13 cellular contexts compared by ENCODE assay signal in the genomic region with DNA sequence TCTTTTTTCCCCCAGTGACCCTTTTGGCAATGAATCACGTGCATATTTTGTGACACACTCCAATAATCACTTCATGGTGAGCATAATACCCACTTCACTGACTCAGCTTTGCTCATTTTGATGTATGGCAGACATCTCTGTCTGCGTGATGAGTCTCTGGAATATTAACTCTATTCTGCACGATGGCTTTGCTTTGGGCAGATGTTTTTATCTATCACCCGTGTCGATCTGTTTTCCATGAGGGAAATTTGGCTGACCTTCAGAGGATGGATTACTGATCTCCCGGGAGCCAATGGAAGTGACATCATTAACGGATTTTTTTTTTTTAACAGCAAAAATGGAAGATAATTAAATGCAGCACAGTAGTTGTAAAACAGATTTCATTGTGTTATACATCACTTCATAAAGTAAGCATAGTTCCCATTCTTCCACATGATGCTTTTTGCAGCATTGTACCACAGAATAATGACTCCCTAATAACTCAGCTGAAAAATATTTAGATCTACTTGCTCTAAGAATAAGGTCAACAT. TPM values are rescaled to one million over a fixed set of nuclear protein-coding genes. Genes with fewer than 3 reads are reported as not detected.
DNase-seq lines count a peak whose midpoint lies in the region; ATAC-seq and TF ChIP-seq lines count a peak whose summit lies in the region.
"Had no signal": no experiment of that assay in that cellular context is flagged by ENCODE, and none has a peak within 500 bp of the region (broad histone marks: within the 10 kb centered on the region; RNA-seq: fewer than 3 reads in every experiment).

No MANE protein-coding gene starts in this region.

- in situ Hi-C loops in mammary epithelial cell (cut with MboI; ENCODE audit: low sequenced_read_pairs in 2 of 2) = no loop called here

- peaks cover 84% of the 10 kb centered on the region for H3F3A ChIP-seq in SK-N-SH (replicated peaks; ENCODE audit: insufficient read depth)

- TF ChIP-seq EP300 in SK-N-SH (IDR thresholded peaks at IDR 0.05; ENCODE audit: borderline replicate concordance in 1 of 2, low read depth in 1 of 2, low read length in 1 of 2) = peak; percentile 98

- H3K4me3 ChIP-seq in A673 (ENCODE audit: low read depth, low read length, poor library complexity, severe bottlenecking) = no peak overlapping the region
- no peak overlapping the region for H3K4me3 ChIP-seq in SK-N-SH (ENCODE audit: low read depth in 2 of 2, low read length in 1 of 2)
- no peak overlapping the region for H3K4me3 ChIP-seq in mammary epithelial cell (replicated peaks in 1 of 3; ENCODE audit: insufficient read depth in 1 of 3, low read depth in 2 of 3, low read length in 3 of 3)
- H3K4me3 ChIP-seq: BLaER1 treated with 17β-estradiol and CSF1 and Interleukin-3, amounts not matched to agents 10 nM and 100 nM had no signal

- H3K79me2 ChIP-seq in SK-N-SH (ENCODE audit: insufficient read depth) (peaks cover 55% of the 10 kb centered on the region), mammary epithelial cell (ENCODE audit: insufficient read depth, low read length) (peaks cover 54% of the 10 kb centered on the region)

- intact Hi-C loops in A673 (cut with micrococcal nuclease; ENCODE audit: unreplicated experiment) = no loop called here
- intact Hi-C loops in mammary epithelial cell (cut with micrococcal nuclease) = no loop called here

- H2AFZ ChIP-seq in SK-N-SH (ENCODE audit: low read depth) = no peak overlapping the region
- H2AFZ ChIP-seq in mammary epithelial cell (ENCODE audit: low read depth, low read length) = no peak overlapping the region

- POLR2A ChIA-PET in A673 (lab: Charles Lee; ENCODE audit: low non-redundant PET) (no interaction called here), SK-N-SH (lab: Yijun Ruan, JAX) (interaction anchor here (0.6 to 1.7 kb wide), 5 partner anchors 25 to 255 kb away, joined by 3 to 6 read pairs (median 3); no protein-coding TSS in a partner anchor)

- peak; percentile 29; the same call in 1 of the 2 replicates for TF ChIP-seq RAD21 in SK-N-SH (IDR thresholded peaks at IDR 0.05; ENCODE audit: low read length)

- TF ChIP-seq CTCF in A673 (conservative IDR thresholded peaks at IDR 0.05; ENCODE audit: low read depth, low read length) (no peak), SK-N-SH (IDR thresholded peaks at IDR 0.05) (no peak), foreskin keratinocyte (conservative IDR thresholded peaks at IDR 0.05) (no peak), mammary epithelial cell (conservative IDR thresholded peaks at IDR 0.05 in 1 of 2, IDR thresholded peaks at IDR 0.05 in 1 of 2; ENCODE audit: extremely low read depth in 1 of 2, insufficient read depth in 1 of 2, low read depth in 1 of 2, low read length in 2 of 2) (no peak)

- no TSS peak for BruUV-seq in A673 (replicated peaks; lab: Mats Ljungman, UMichigan)
- BruUV-seq in mammary epithelial cell (replicated peaks; lab: Mats Ljungman, UMichigan) = no TSS peak

- no peaks in the 10 kb centered on the region for H3K9me2 ChIP-seq in SK-N-SH

- CTCF ChIA-PET in A673 (lab: Charles Lee) (no interaction called here), SK-N-SH (lab: Yijun Ruan, JAX) (interaction anchor here (0.8 to 3.4 kb wide), 12 partner anchors 12 to 633 kb away, joined by 3 to 26 read pairs (median 4); no protein-coding TSS in a partner anchor), mammary epithelial cell (lab: Charles Lee; ENCODE audit: low non-redundant PET) (no interaction called here)

- H3K4me1 ChIP-seq in A673 (ENCODE audit: insufficient read depth, low read length, poor library complexity, severe bottlenecking) (peaks cover 8% of the 10 kb centered on the region), SK-N-SH (ENCODE audit: control insufficient read depth in 1 of 2, insufficient read depth in 2 of 2, low read depth in 1 of 2, low read length in 1 of 2) (peaks cover 56 to 76% of the 10 kb centered on the region in 2 experiments), foreskin keratinocyte (peaks cover 27% of the 10 kb centered on the region), mammary epithelial cell (ENCODE audit: insufficient read depth, low read length) (peaks cover 18% of the 10 kb centered on the region)

- H3K36me3 ChIP-seq in A673 (ENCODE audit: insufficient read depth, low read length, poor library complexity, severe bottlenecking) (no peaks in the 10 kb centered on the region), SK-N-SH (replicated peaks in 1 of 2; ENCODE audit: control insufficient read depth in 1 of 2, insufficient read depth in 2 of 2, low read length in 1 of 2) (peaks cover 63 to 66% of the 10 kb centered on the region in 2 experiments), mammary epithelial cell (ENCODE audit: insufficient read depth, low read length) (peaks cover 38% of the 10 kb centered on the region)

- DNase-seq in A673 (ENCODE audit: low spot score) (peak; percentile 40), EH (ENCODE audit: low read depth) (peak; percentile 93), SK-N-SH (peak; percentile 79), foreskin keratinocyte (peak in 1 of 2 donors; percentile 37), NCI-H1436 (lab: John Stamatoyannopoulos, UW) (no peak), mammary epithelial cell (no peak)
- DNase-seq in stimulated activated naive CD8-positive, alpha-beta T cell treated with anti-CD3 and anti-CD28 coated beads, Interleukin-15, Interleukin-2, amounts not matched to agents 100 U/mL and 50 U/mL, for 24 hours = no peak
- DNase-seq: activated CD4-positive, alpha-beta T cell treated with anti-CD3 and anti-CD28 coated beads, Interleukin-2, amount 10 ng/mL, durations not matched to agents 24 days and 14 days; activated naive CD4-positive, alpha-beta T cell treated with Interleukin-2 at 50 U/mL for 16 hours; NCI-H1092 treated with DMSO at 0.1 percent for 48 hours; NK-92 treated with Interleukin-12 subunit alpha and Interleukin-12 subunit beta, amount 100 ng/mL, for 24 hours had no signal

- H3K9me3 ChIP-seq in A673 (ENCODE audit: low read depth, low read length, poor library complexity, severe bottlenecking) (no peaks in the 10 kb centered on the region), SK-N-SH (no peaks in the 10 kb centered on the region), mammary epithelial cell (replicated peaks; ENCODE audit: insufficient read depth, low read length) (no peaks in the 10 kb centered on the region)

- 0 out of 2 replicates have a peak, but pooled peaks cover 4% of the 10 kb centered on the region for H4K20me1 ChIP-seq in SK-N-SH (ENCODE audit: insufficient read depth)
- no peaks in the 10 kb centered on the region for H4K20me1 ChIP-seq in mammary epithelial cell (ENCODE audit: insufficient read depth, low read length)

- 11% methylated on average over 7 of the region's 7 CpGs for WGBS in SK-N-SH (ENCODE audit: low lambda C conversion rate)
- 52% methylated on average over 7 of the region's 7 CpGs for WGBS in mammary epithelial cell (ENCODE audit: low coverage, missing lambda C conversion rate)

- H3K4me2 ChIP-seq in SK-N-SH (peak overlapping the region; percentile 50), mammary epithelial cell (ENCODE audit: insufficient read depth, low read depth, low read length) (no peak overlapping the region)

- no peak overlapping the region for H3K27ac ChIP-seq in A673 (ENCODE audit: low read depth, low read length, poor library complexity, severe bottlenecking)
- H3K27ac ChIP-seq in SK-N-SH (ENCODE audit: low read depth in 2 of 2, low read length in 1 of 2) = peak overlapping the region; percentile 93 to 95
- H3K27ac ChIP-seq in foreskin keratinocyte = no peak overlapping the region
- H3K27ac ChIP-seq in mammary epithelial cell (ENCODE audit: insufficient read depth, low read depth, low read length) = no peak overlapping the region
- H3K27ac ChIP-seq: BLaER1 treated with 17β-estradiol and CSF1 and Interleukin-3, amounts not matched to agents 10 nM and 100 nM had no signal

- dilution Hi-C loops in mammary epithelial cell (cut with HindIII; ENCODE audit: low sequenced_read_pairs) = no loop called here

- no peaks in the 10 kb centered on the region for H3K27me3 ChIP-seq in A673 (replicated peaks; ENCODE audit: insufficient read depth, low read depth, low read length, poor library complexity)
- no peaks in the 10 kb centered on the region for H3K27me3 ChIP-seq in SK-N-SH (ENCODE audit: insufficient read depth)
- no peaks in the 10 kb centered on the region for H3K27me3 ChIP-seq in foreskin keratinocyte
- no peaks in the 10 kb centered on the region for H3K27me3 ChIP-seq in mammary epithelial cell (ENCODE audit: insufficient read depth, low read length)
- H3K27me3 ChIP-seq: BLaER1 treated with 17β-estradiol and CSF1 and Interleukin-3, amounts not matched to agents 10 nM and 100 nM had no signal

- H3K9ac ChIP-seq in SK-N-SH (peak overlapping the region; percentile 12; the same call in 1 of the 2 replicates), mammary epithelial cell (ENCODE audit: insufficient read depth, low read length) (no peak overlapping the region)
- H3K9ac ChIP-seq: BLaER1 treated with 17β-estradiol and CSF1 and Interleukin-3, amounts not matched to agents 10 nM and 100 nM had no signal

- peak; percentile 71 for ATAC-seq in foreskin keratinocyte
- no peak for ATAC-seq in stimulated activated naive CD8-positive, alpha-beta T cell treated with anti-CD3 and anti-CD28 coated beads, Interleukin-15, Interleukin-2, amounts not matched to agents 100 U/mL and 50 U/mL, for 24 hours
- no peak for ATAC-seq in HG03469 (IDR thresholded peaks at IDR 0.05; ENCODE audit: unreplicated experiment)

TF ChIP-seq in SK-N-SH, 30 proteins besides CTCF, POLR2A, EP300 and RAD21 (continues in another document):
- TF ChIP-seq, protein P1, sequence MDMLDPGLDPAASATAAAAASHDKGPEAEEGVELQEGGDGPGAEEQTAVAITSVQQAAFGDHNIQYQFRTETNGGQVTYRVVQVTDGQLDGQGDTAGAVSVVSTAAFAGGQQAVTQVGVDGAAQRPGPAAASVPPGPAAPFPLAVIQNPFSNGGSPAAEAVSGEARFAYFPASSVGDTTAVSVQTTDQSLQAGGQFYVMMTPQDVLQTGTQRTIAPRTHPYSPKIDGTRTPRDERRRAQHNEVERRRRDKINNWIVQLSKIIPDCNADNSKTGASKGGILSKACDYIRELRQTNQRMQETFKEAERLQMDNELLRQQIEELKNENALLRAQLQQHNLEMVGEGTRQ (IDR thresholded peaks at IDR 0.05; ENCODE audit: borderline replicate concordance, low read depth, low read length) = no peak
- TF ChIP-seq RXRA (IDR thresholded peaks at IDR 0.05; ENCODE audit: borderline replicate concordance, low read depth) (peak; percentile 88), FOXM1 (IDR thresholded peaks at IDR 0.05; ENCODE audit: low read depth) (0 out of 2 replicates have a peak, but pooled peaks have one; percentile 27)

RNA-seq across cellular contexts. Expression of gene CDC42EP3, which starts 29.8 kb away (rescaled TPM):
- total RNA-seq in A673 (2021) = 12.2 TPM in 2 replicates
- 87.5 and 105 TPM in 2 replicates for polyA plus RNA-seq in SK-N-SH (2012; rRNA removed)
- 92.7 and 103 TPM in 2 replicates for polyA plus RNA-seq in SK-N-SH (2012; cell fraction: cytosol; rRNA removed)
- polyA plus RNA-seq in SK-N-SH (2012; cell fraction: nucleus; rRNA removed) = 70.1 and 83.8 TPM in 2 replicates
- total RNA-seq in foreskin keratinocyte = 32.3 and 46.4 TPM in 2 replicates
- 15.0 and 23.2 TPM in 2 replicates for polyA plus RNA-seq in foreskin keratinocyte
- total RNA-seq in mammary epithelial cell = 100 to 1,000 TPM in 1 of 2 donors, 10 to 100 TPM in 1; 96.7 to 276 TPM
- 84.4 TPM for polyA plus RNA-seq in mammary epithelial cell
- 192 TPM for polyA minus RNA-seq in mammary epithelial cell

Comparison
In these comparisons a context has a peak if more than half of its experiments do, and no peak if none do; other contexts are left out.
1. DNase-seq: peak in A673 (single experiment), EH (single experiment) and SK-N-SH (single experiment); none in stimulated activated naive CD8-positive, alpha-beta T cell treated with anti-CD3 and anti-CD28 coated beads, Interleukin-15, Interleukin-2, amounts not matched to agents 100 U/mL and 50 U/mL, for 24 hours (single experiment), NCI-H1436 (single experiment) and mammary epithelial cell (single experiment).
2. H3K27ac ChIP-seq: peak in SK-N-SH (2 of 2); none in A673 (single experiment), foreskin keratinocyte (single experiment) and mammary epithelial cell (single experiment).